In the genomic region with DNA sequence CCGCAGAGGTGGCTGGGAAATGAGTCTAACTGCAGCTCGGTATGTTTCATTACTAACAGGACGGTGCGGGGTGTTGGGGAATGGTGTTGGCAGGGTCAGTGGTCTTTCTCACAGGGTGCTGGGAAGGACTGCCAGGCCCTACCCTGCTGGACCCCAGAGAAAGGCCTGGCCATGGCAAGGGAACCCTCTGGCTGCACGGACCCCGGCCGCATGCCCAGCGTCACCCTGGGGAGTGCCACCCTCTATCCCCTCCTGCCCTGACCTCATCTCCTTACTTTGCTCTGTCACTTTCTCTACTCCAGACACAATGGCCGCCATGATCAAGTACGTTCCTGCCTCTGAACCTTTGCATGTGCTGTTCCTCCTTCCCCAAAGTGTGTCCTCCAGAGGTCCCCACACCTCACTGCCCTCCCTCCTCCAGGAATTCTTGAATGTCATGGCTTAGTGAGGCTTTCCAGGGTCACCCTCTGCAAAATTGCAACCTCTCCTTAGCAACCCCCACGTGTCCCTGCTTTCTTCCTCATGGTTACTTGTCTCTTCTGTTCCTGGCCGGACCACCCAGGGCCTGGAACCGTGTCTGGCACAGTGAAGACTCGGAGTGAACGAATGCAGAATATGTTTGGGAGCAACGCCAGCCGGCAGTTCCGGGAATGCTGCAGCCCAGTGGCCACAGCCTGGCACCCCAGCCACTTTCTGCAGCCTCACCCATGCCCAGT, we compare ENCODE assay signal across 24 cellular contexts. TPM values are rescaled to one million over a fixed set of nuclear protein-coding genes. Genes with fewer than 3 reads are reported as not detected.
DNase-seq lines count a peak whose midpoint lies in the region; ATAC-seq, FAIRE-seq and TF ChIP-seq lines count a peak whose summit lies in the region.
"Had no signal": no experiment of that assay in that cellular context is flagged by ENCODE, and none has a peak within 500 bp of the region (broad histone marks: within the 10 kb centered on the region; RNA-seq: fewer than 3 reads in every experiment).

No MANE protein-coding gene starts in this region.

- 19% methylated on average over 18 of the region's 18 CpGs for WGBS in K562 (ENCODE audit: insufficient coverage, low coverage, missing lambda C conversion rate)

- no peak overlapping the region for H3K4me3 ChIP-seq in K562
- H3K4me3 ChIP-seq in neural progenitor cell: no peak overlapping the region
- H3K4me3 ChIP-seq in GM23338: no peak overlapping the region
- H3K4me3 ChIP-seq: A549, HAP-1 had no signal

- TF ChIP-seq RAD21 in K562 (CRISPR knock-in tag; conservative IDR thresholded peaks at IDR 0.05 in 1 of 2, IDR thresholded peaks at IDR 0.05 in 1 of 2): no peak

- H3K27ac ChIP-seq in K562 (ENCODE audit: extremely low read depth, low read depth, low read length) (no peak overlapping the region), neural progenitor cell (no peak overlapping the region), GM23338 (ENCODE audit: low read depth) (no peak overlapping the region)
- H3K27ac ChIP-seq: A549 had no signal

- H2AFZ ChIP-seq in K562 (ENCODE audit: low read depth, low read length) (no peak overlapping the region), neural progenitor cell (replicated peaks) (no peak overlapping the region), GM23338 (no peak overlapping the region)

- H3F3A ChIP-seq in neural progenitor cell (ENCODE audit: low read depth) (no peaks in the 10 kb centered on the region), GM23338 (replicated peaks; ENCODE audit: low read depth) (no peaks in the 10 kb centered on the region)

- DNase-seq in ELR (ENCODE audit: low read depth) (peak; percentile 20), K562 (ENCODE audit: extremely low read depth in 1 of 4, low spot score in 3 of 4) (no peak), neural progenitor cell (ENCODE audit: low spot score) (no peak), progenitor cell of endocrine pancreas (ENCODE audit: low spot score, unreplicated experiment) (no peak), GM23338 (ENCODE audit: low spot score) (no peak), putamen (ENCODE audit: low spot score) (no peak), SKM-1 treated with dmso at 0.1 percent for 144 hours (lab: John Stamatoyannopoulos, UW; ENCODE audit: unreplicated experiment) (no peak)
- DNase-seq: 8988T; C1 segment of cervical spinal cord; Calu3; CD4-positive, alpha-beta memory T cell; COR-L47; DMS53; DMS79 treated with DMSO at 0.1 percent for 48 hours; GOT3; HFFc6 had no signal

- H3K4me1 Mint-ChIP-seq in neural progenitor cell: peaks cover 7% of the 10 kb centered on the region
- H3K4me1 Mint-ChIP-seq in progenitor cell of endocrine pancreas (ENCODE audit: low read depth): no peaks in the 10 kb centered on the region
- H3K4me1 Mint-ChIP-seq in GM23338: peaks cover 4% of the 10 kb centered on the region; the same call in 2 of the 3 replicates
- H3K4me1 Mint-ChIP-seq: CD4-positive, alpha-beta memory T cell had no signal

- no TSS peak for BruUV-seq in K562 (replicated peaks; lab: Mats Ljungman, UMichigan)

- ATAC-seq in K562 (no peak), GM23338 (no peak), GM19328 (IDR thresholded peaks at IDR 0.05; ENCODE audit: unreplicated experiment) (no peak)

- POLR2A ChIA-PET in K562 (lab: Yijun Ruan, JAX): no interaction called here

- TF ChIP-seq EP300 in K562 (IDR thresholded peaks at IDR 0.05; ENCODE audit: low read length): no peak

- H3K9me3 Mint-ChIP-seq in neural progenitor cell (no peaks in the 10 kb centered on the region), progenitor cell of endocrine pancreas (ENCODE audit: low read depth) (peaks cover 5% of the 10 kb centered on the region), GM23338 (no peaks in the 10 kb centered on the region)
- H3K9me3 Mint-ChIP-seq: HFFc6 had no signal

- H4K20me1 ChIP-seq in K562 (replicated peaks; ENCODE audit: control insufficient read depth, insufficient read depth, low read length) (no peaks in the 10 kb centered on the region), neural progenitor cell (ENCODE audit: low read depth) (no peaks in the 10 kb centered on the region), GM23338 (replicated peaks; ENCODE audit: insufficient read depth) (no peaks in the 10 kb centered on the region)

- H3K4me3 Mint-ChIP-seq in neural progenitor cell (no peak overlapping the region), progenitor cell of endocrine pancreas (ENCODE audit: low read depth) (no peak overlapping the region), GM23338 (no peak overlapping the region)
- H3K4me3 Mint-ChIP-seq: CD4-positive, alpha-beta memory T cell; HFFc6 had no signal

- no peak for TF ChIP-seq POLR2A in K562 (conservative IDR thresholded peaks at IDR 0.05)

- H3K27me3 Mint-ChIP-seq in neural progenitor cell (ENCODE audit: insufficient read depth, low read depth) (peaks cover 10% of the 10 kb centered on the region), progenitor cell of endocrine pancreas (peaks cover 4% of the 10 kb centered on the region), GM23338 (ENCODE audit: insufficient read depth, low read depth, poor library complexity) (peaks cover 4% of the 10 kb centered on the region)

- FAIRE-seq in K562 (lab: Jason Lieb, UNC): no peak
- FAIRE-seq: A549, G401.6, GM12892, H54 had no signal

- peaks cover 12 to 29% of the 10 kb centered on the region in 2 experiments for H3K27me3 ChIP-seq in K562 (ENCODE audit: control insufficient read depth in 2 of 2, insufficient read depth in 2 of 2, low read length in 2 of 2)
- no peaks in the 10 kb centered on the region for H3K27me3 ChIP-seq in neural progenitor cell
- no peaks in the 10 kb centered on the region for H3K27me3 ChIP-seq in GM23338 (ENCODE audit: insufficient read depth)

- H3K79me2 ChIP-seq in K562 (ENCODE audit: control insufficient read depth, insufficient read depth, low read length): no peaks in the 10 kb centered on the region
- no peaks in the 10 kb centered on the region for H3K79me2 ChIP-seq in neural progenitor cell (ENCODE audit: low read depth)
- H3K79me2 ChIP-seq in GM23338 (replicated peaks; ENCODE audit: insufficient read depth): no peaks in the 10 kb centered on the region

- in situ Hi-C loops in K562 (cut with MboI): no loop called here

- peaks cover 6 to 16% of the 10 kb centered on the region in 2 experiments; a peak in 4 of 5 replicates for H3K4me1 ChIP-seq in K562 (replicated peaks in 1 of 2; ENCODE audit: control insufficient read depth in 2 of 2, insufficient read depth in 2 of 2, low read length in 2 of 2)
- peaks cover 8% of the 10 kb centered on the region for H3K4me1 ChIP-seq in neural progenitor cell
- no peaks in the 10 kb centered on the region for H3K4me1 ChIP-seq in GM23338 (ENCODE audit: insufficient read depth)
- H3K4me1 ChIP-seq: A549, HAP-1 had no signal

- H3K36me3 Mint-ChIP-seq in neural progenitor cell (no peaks in the 10 kb centered on the region), progenitor cell of endocrine pancreas (ENCODE audit: insufficient read depth) (no peaks in the 10 kb centered on the region), GM23338 (ENCODE audit: low read depth) (no peaks in the 10 kb centered on the region)
- H3K36me3 Mint-ChIP-seq: CD4-positive, alpha-beta memory T cell had no signal

- H3K9ac ChIP-seq in K562 (ENCODE audit: insufficient read depth in 1 of 2, low read depth in 2 of 2, low read length in 2 of 2) (peak overlapping the region in 1 of 2 experiments; percentile 22; a peak in 2 of 4 replicates), neural progenitor cell (no peak overlapping the region)

- 0 out of 2 replicates have a peak, but pooled peaks cover 3% of the 10 kb centered on the region for H3K9me2 ChIP-seq in GM23338 (ENCODE audit: insufficient read depth)

- H3K4me2 ChIP-seq in K562 (ENCODE audit: insufficient read depth, low read length) (no peak overlapping the region), neural progenitor cell (no peak overlapping the region), GM23338 (no peak overlapping the region)
- H3K4me2 ChIP-seq: A549 had no signal

- intact Hi-C loops in K562 (cut with micrococcal nuclease): no loop called here

- TF ChIP-seq CTCF in K562 (IDR thresholded peaks at IDR 0.05 in 2 of 3, conservative IDR thresholded peaks at IDR 0.05 in 1 of 3; ENCODE audit: insufficient read depth in 2 of 3, low read depth in 1 of 3, low read length in 3 of 3) (no peak), neural progenitor cell (IDR thresholded peaks at IDR 0.05) (no peak), progenitor cell of endocrine pancreas (IDR thresholded peaks at IDR 0.05; ENCODE audit: unreplicated experiment) (no peak), GM23338 (conservative IDR thresholded peaks at IDR 0.05; ENCODE audit: low read depth in 2 of 2) (no peak)

- no peaks in the 10 kb centered on the region for H3K9me1 ChIP-seq in K562 (ENCODE audit: control insufficient read depth, insufficient read depth, low read length)

- H3K27ac Mint-ChIP-seq in neural progenitor cell: peak overlapping the region; percentile 21
- peak overlapping the region; percentile 30 for H3K27ac Mint-ChIP-seq in progenitor cell of endocrine pancreas
- H3K27ac Mint-ChIP-seq in GM23338: no peak overlapping the region
- H3K27ac Mint-ChIP-seq: CD4-positive, alpha-beta memory T cell; HFFc6 had no signal

- H3K36me3 ChIP-seq in K562 (ENCODE audit: control insufficient read depth, insufficient read depth, low read length) (no peaks in the 10 kb centered on the region), neural progenitor cell (no peaks in the 10 kb centered on the region), GM23338 (ENCODE audit: insufficient read depth) (no peaks in the 10 kb centered on the region)
- H3K36me3 ChIP-seq: HAP-1 had no signal

- CTCF ChIA-PET in K562 (lab: Yijun Ruan, JAX; ENCODE audit: low intra/inter-chr PET ratio): no interaction called here

- H3K9me3 ChIP-seq in K562 (replicated peaks; ENCODE audit: control insufficient read depth, insufficient read depth, low read depth, low read length): 0 out of 2 replicates have a peak, but pooled peaks cover 2% of the 10 kb centered on the region
- no peaks in the 10 kb centered on the region for H3K9me3 ChIP-seq in neural progenitor cell (ENCODE audit: low read depth)
- H3K9me3 ChIP-seq: A549, HAP-1 had no signal

RNA-seq across cellular contexts. Expression of a gene that starts 15.2 kb away (rescaled TPM):
- not detected in 2 replicates for total RNA-seq in K562 (2011; cell fraction: chromatin; rRNA removed; ENCODE audit: low replicate concordance)
- not detected in 2 replicates for total RNA-seq in K562 (2011; cell fraction: nucleolus; rRNA removed)
- total RNA-seq in K562 (2011; cell fraction: nucleoplasm; rRNA removed): not detected in 2 replicates
- total RNA-seq in K562 (2014; rRNA removed) (not detected in 2 replicates), K562 (2014; rRNA removed; fragmentation: Illumina TruSeq; extraction: Trizol) (not detected in 2 replicates), K562 (2015; rRNA removed; fragmentation: Illumina TruSeq; extraction: Trizol) (not detected in 2 replicates), K562 (2021) (not detected in 2 replicates), neural progenitor cell (ENCODE audit: low replicate concordance) (not detected in 2 replicates), progenitor cell of endocrine pancreas (not detected in 2 replicates)
- polyA plus RNA-seq in K562 (2011; rRNA removed) (not detected in 2 replicates), K562 (2014; fragmentation: Illumina TruSeq; extraction: Trizol) (not detected in 2 replicates), K562 (2014; fragmentation: Nextera tagmentation; extraction: Ambion mirVana) (not detected), K562 (2014; rRNA removed) (0.07 TPM in 1 of 2 replicates, not detected in the other), GM23338 (2016; fragmentation: Nextera tagmentation; extraction: Ambion mirVana) (1.1 and 1.6 TPM in 2 replicates)
- not detected in 2 replicates for polyA plus RNA-seq in K562 (2011; cell fraction: cytosol; rRNA removed)
- not detected in 2 replicates for polyA plus RNA-seq in K562 (2011; cell fraction: nucleus; rRNA removed)
- not detected in 2 replicates for polyA plus RNA-seq in K562 (2012)
- polyA minus RNA-seq in K562 (2011; rRNA and poly(A)+ RNA removed): not detected in 2 replicates
- not detected in 2 replicates for polyA minus RNA-seq in K562 (2011; cell fraction: cytosol; rRNA and poly(A)+ RNA removed)
- not detected in 2 replicates for polyA minus RNA-seq in K562 (2011; cell fraction: nucleus; rRNA and poly(A)+ RNA removed)
- total RNA-seq in GM23338 (2014; rRNA removed; shearing (Covaris generic)): 1.5 and 4.5 TPM in 2 replicates
- total RNA-seq: Calu3; CD4-positive, alpha-beta memory T cell; Daoy; HFFc6 had no signal
- polyA plus RNA-seq: A549; BJ; CD4-positive, alpha-beta memory T cell had no signal

RNA-seq across cellular contexts. Expression of a gene that starts 19.3 kb away (rescaled TPM):
- 116 and 351 TPM in 2 replicates for total RNA-seq in K562 (2011; cell fraction: chromatin; rRNA removed; ENCODE audit: low replicate concordance)
- total RNA-seq in K562 (2011; cell fraction: nucleolus; rRNA removed): 244 and 250 TPM in 2 replicates
- total RNA-seq in K562 (2011; cell fraction: nucleoplasm; rRNA removed): 152 and 153 TPM in 2 replicates
- total RNA-seq in K562 (2014; rRNA removed): 26.2 and 43.0 TPM in 2 replicates
- 7.9 and 9.8 TPM in 2 replicates for total RNA-seq in K562 (2014; rRNA removed; fragmentation: Illumina TruSeq; extraction: Trizol)
- total RNA-seq in K562 (2015; rRNA removed; fragmentation: Illumina TruSeq; extraction: Trizol): 22.3 and 23.0 TPM in 2 replicates
- total RNA-seq in K562 (2021): 46.6 and 55.0 TPM in 2 replicates
- polyA plus RNA-seq in K562 (2011; rRNA removed): 16.7 and 31.2 TPM in 2 replicates
- 19.9 and 24.5 TPM in 2 replicates for polyA plus RNA-seq in K562 (2011; cell fraction: cytosol; rRNA removed)
- polyA plus RNA-seq in K562 (2011; cell fraction: nucleus; rRNA removed): 377 and 587 TPM in 2 replicates
- polyA plus RNA-seq in K562 (2012): 49.7 and 55.2 TPM in 2 replicates
- polyA plus RNA-seq in K562 (2014; fragmentation: Illumina TruSeq; extraction: Trizol): 21.0 and 35.4 TPM in 2 replicates
- polyA plus RNA-seq in K562 (2014; fragmentation: Nextera tagmentation; extraction: Ambion mirVana): 1 to 10 TPM; 1.5 TPM
- polyA plus RNA-seq in K562 (2014; rRNA removed): 64.8 and 74.8 TPM in 2 replicates
- 15.9 and 16.8 TPM in 2 replicates for polyA minus RNA-seq in K562 (2011; rRNA and poly(A)+ RNA removed)
- 12.5 and 15.9 TPM in 2 replicates for polyA minus RNA-seq in K562 (2011; cell fraction: cytosol; rRNA and poly(A)+ RNA removed)
- polyA minus RNA-seq in K562 (2011; cell fraction: nucleus; rRNA and poly(A)+ RNA removed): 100 and 102 TPM in 2 replicates
- total RNA-seq in neural progenitor cell (ENCODE audit: low replicate concordance): 23.3 and 70.3 TPM in 2 replicates
- 87.1 and 94.7 TPM in 2 replicates for total RNA-seq in progenitor cell of endocrine pancreas
- 51.9 and 57.4 TPM in 2 replicates for total RNA-seq in GM23338 (2014; rRNA removed; shearing (Covaris generic))
- polyA plus RNA-seq in GM23338 (2016; fragmentation: Nextera tagmentation; extraction: Ambion mirVana): 37.2 and 39.1 TPM in 2 replicates

RNA-seq across cellular contexts. Expression of a gene that starts 33.7 kb away (rescaled TPM):
- not detected in 2 replicates for total RNA-seq in K562 (2011; cell fraction: chromatin; rRNA removed; ENCODE audit: low replicate concordance)
- total RNA-seq in K562 (2011; cell fraction: nucleolus; rRNA removed): not detected in 2 replicates
- not detected in 2 replicates for total RNA-seq in K562 (2011; cell fraction: nucleoplasm; rRNA removed)
- total RNA-seq in K562 (2014; rRNA removed) (not detected in 2 replicates), K562 (2014; rRNA removed; fragmentation: Illumina TruSeq; extraction: Trizol) (not detected in 2 replicates), K562 (2015; rRNA removed; fragmentation: Illumina TruSeq; extraction: Trizol) (not detected in 2 replicates), K562 (2021) (not detected in 2 replicates), neural progenitor cell (ENCODE audit: low replicate concordance) (not detected in 2 replicates), progenitor cell of endocrine pancreas (not detected in 2 replicates)
- polyA plus RNA-seq in K562 (2011; rRNA removed) (not detected in 2 replicates), K562 (2014; fragmentation: Illumina TruSeq; extraction: Trizol) (not detected in 2 replicates), K562 (2014; fragmentation: Nextera tagmentation; extraction: Ambion mirVana) (not detected), K562 (2014; rRNA removed) (not detected in 2 replicates), GM23338 (2016; fragmentation: Nextera tagmentation; extraction: Ambion mirVana) (not detected in 2 replicates)
- not detected in 2 replicates for polyA plus RNA-seq in K562 (2011; cell fraction: cytosol; rRNA removed)
- not detected in 2 replicates for polyA plus RNA-seq in K562 (2011; cell fraction: nucleus; rRNA removed)
- polyA plus RNA-seq in K562 (2012): not detected in 2 replicates
- polyA minus RNA-seq in K562 (2011; rRNA and poly(A)+ RNA removed): not detected in 2 replicates
- not detected in 2 replicates for polyA minus RNA-seq in K562 (2011; cell fraction: cytosol; rRNA and poly(A)+ RNA removed)
- not detected in 2 replicates for polyA minus RNA-seq in K562 (2011; cell fraction: nucleus; rRNA and poly(A)+ RNA removed)
- total RNA-seq in GM23338 (2014; rRNA removed; shearing (Covaris generic)): 0.07 TPM in 1 of 2 replicates, not detected in the other
- total RNA-seq: Calu3; CD4-positive, alpha-beta memory T cell; Daoy; HFFc6 had no signal
- polyA plus RNA-seq: A549; BJ; CD4-positive, alpha-beta memory T cell had no signal
